In genomic region chr13:30408319-30409101, GRCh38 we compare ENCODE assay signal across 8 cellular contexts. TPM values are rescaled to one million over a fixed set of nuclear protein-coding genes. Genes with fewer than 3 reads are reported as not detected.
A peak's percentile ranks its signal among the peaks of the same experiment; 100 is the strongest.
DNase-seq lines count a peak whose midpoint lies in the region; ATAC-seq and FAIRE-seq lines count a peak whose summit lies in the region.

No MANE protein-coding gene starts in this region.

- no CpG with 5 or more reads among the region's 51 CpGs for WGBS in mesendoderm (ENCODE audit: extremely low coverage, insufficient coverage, low lambda C conversion rate)

- no peak overlapping the region for H3K23ac ChIP-seq in mesendoderm (ENCODE audit: low read length)

- no peak overlapping the region for H3K27ac ChIP-seq in mesendoderm (ENCODE audit: low read depth, low read length)

- no peak for FAIRE-seq in HTR-8/SVneo (lab: Jason Lieb, UNC)

- H3K4me3 ChIP-seq in endocrine pancreas (ENCODE audit: control insufficient read depth, insufficient read depth, low read length) (no peak overlapping the region), mesendoderm (ENCODE audit: low read length) (no peak overlapping the region)

- ATAC-seq in GM18499 (IDR thresholded peaks at IDR 0.05; ENCODE audit: insufficient read depth, unreplicated experiment) (peak; percentile 70), HG02840 (IDR thresholded peaks at IDR 0.05; ENCODE audit: low FRiP score, unreplicated experiment) (peak; percentile 77)

- H3K36me3 ChIP-seq in endocrine pancreas (ENCODE audit: control insufficient read depth, insufficient read depth, low read length): no peaks in the 10 kb centered on the region
- H3K36me3 ChIP-seq in mesendoderm (ENCODE audit: control insufficient read depth, insufficient read depth, low read length): no peaks in the 10 kb centered on the region

- peak overlapping the region; percentile 30 for H3K4me2 ChIP-seq in mesendoderm (ENCODE audit: low read length)

- peak overlapping the region; percentile 94 for H3K18ac ChIP-seq in mesendoderm (ENCODE audit: low read length)

- H2BK5ac ChIP-seq in mesendoderm (ENCODE audit: low read length): no peak overlapping the region

- H3K4me1 ChIP-seq in endocrine pancreas (ENCODE audit: control insufficient read depth, insufficient read depth, low read length): no peaks in the 10 kb centered on the region
- peaks cover 2% of the 10 kb centered on the region for H3K4me1 ChIP-seq in mesendoderm (ENCODE audit: control insufficient read depth, low read depth, low read length)

- H2BK120ac ChIP-seq in mesendoderm (ENCODE audit: low read depth, low read length): no peak overlapping the region

- no peak overlapping the region for H3K4ac ChIP-seq in mesendoderm (ENCODE audit: low read depth, low read length)

- H4K8ac ChIP-seq in mesendoderm (ENCODE audit: low read depth, low read length): no peak overlapping the region

- H3K27me3 ChIP-seq in endocrine pancreas (ENCODE audit: control insufficient read depth, insufficient read depth, low read length): no peaks in the 10 kb centered on the region
- no peaks in the 10 kb centered on the region for H3K27me3 ChIP-seq in mesendoderm (ENCODE audit: insufficient read depth, low read length, poor library complexity)

- no peaks in the 10 kb centered on the region for H3K9me3 ChIP-seq in endocrine pancreas (ENCODE audit: control insufficient read depth, low read length)

- peak overlapping the region; percentile 86 for H3K56ac ChIP-seq in mesendoderm (ENCODE audit: low read length)

- no peaks in the 10 kb centered on the region for H3K79me1 ChIP-seq in mesendoderm (ENCODE audit: low read length)

- DNase-seq in NCI-H524 (lab: John Stamatoyannopoulos, UW) (peak; percentile 85 to 94), mesendoderm (peak; percentile 98), HTR-8/SVneo (ENCODE audit: insufficient read length, low spot score) (no peak)
- DNase-seq in activated CD8-positive, alpha-beta memory T cell treated with anti-CD3 and anti-CD28 coated beads, Interleukin-2, amount 50 U/mL, for 1 hour (ENCODE audit: extremely low read depth): peak; percentile 70
- DNase-seq in stimulated activated CD8-positive, alpha-beta memory T cell treated with anti-CD3 and anti-CD28 coated beads, Interleukin-15, amount 100 ng/mL, for 1 hour (ENCODE audit: low read depth): peak; percentile 81

- H3K79me2 ChIP-seq in mesendoderm (ENCODE audit: control insufficient read depth, insufficient read depth, low read length): no peaks in the 10 kb centered on the region

- no peak overlapping the region for H4K5ac ChIP-seq in mesendoderm (ENCODE audit: low read length)

- no peak overlapping the region for H2BK15ac ChIP-seq in mesendoderm (replicated peaks; ENCODE audit: low read depth)

- H3K9ac ChIP-seq in endocrine pancreas (ENCODE audit: control insufficient read depth, insufficient read depth, low read length) (peak overlapping the region; percentile 51), mesendoderm (ENCODE audit: low read length) (peak overlapping the region; percentile 63)

- no peak overlapping the region for H2AK5ac ChIP-seq in mesendoderm (ENCODE audit: low read length)

RNA-seq across cellular contexts. Expression of gene UBE2L5, which starts 13.8 kb away (rescaled TPM):
- 0.15 TPM for polyA plus RNA-seq in mesendoderm (2013, experiment 1 of 2)
- polyA plus RNA-seq in mesendoderm (2013, experiment 2 of 2): not detected

RNA-seq across cellular contexts. Expression of gene HMGB1, which starts 57.2 kb away (rescaled TPM):
- 1,185 TPM for polyA plus RNA-seq in mesendoderm (2013, experiment 1 of 2)
- 1,186 TPM for polyA plus RNA-seq in mesendoderm (2013, experiment 2 of 2)
